ENCODE assay signal across 2 cellular contexts in genomic region chr19:2815923-2816322, GRCh38.
TF ChIP-seq lines count a peak whose summit lies in the region.

No MANE protein-coding gene starts in this region.

TF ChIP-seq in SK-N-SH, 30 proteins besides CTCF, POLR2A, EP300 and RAD21 (continued from another document):
- TF ChIP-seq FOXJ3 (CRISPR knock-in tag; IDR thresholded peaks at IDR 0.05) (no peak), FOXM1 (IDR thresholded peaks at IDR 0.05; ENCODE audit: low read depth) (no peak), TEAD4 (IDR thresholded peaks at IDR 0.05; ENCODE audit: borderline replicate concordance, insufficient read depth) (no peak)

TF ChIP-seq in SK-N-SH treated with all-trans-retinoic acid at 6 μM for 48 hours, 23 proteins besides CTCF, POLR2A, EP300 and RAD21 (continued from another document):
- no peak for TF ChIP-seq POU6F1 (CRISPR knock-in tag; IDR thresholded peaks at IDR 0.05; ENCODE audit: borderline replicate concordance, low read depth)
- TF ChIP-seq TOX (CRISPR knock-in tag; IDR thresholded peaks at IDR 0.05; ENCODE audit: borderline replicate concordance), result no peak
- no peak for TF ChIP-seq ZNF565 (CRISPR knock-in tag; conservative IDR thresholded peaks at IDR 0.05; ENCODE audit: low read depth)
- TF ChIP-seq, protein P1, sequence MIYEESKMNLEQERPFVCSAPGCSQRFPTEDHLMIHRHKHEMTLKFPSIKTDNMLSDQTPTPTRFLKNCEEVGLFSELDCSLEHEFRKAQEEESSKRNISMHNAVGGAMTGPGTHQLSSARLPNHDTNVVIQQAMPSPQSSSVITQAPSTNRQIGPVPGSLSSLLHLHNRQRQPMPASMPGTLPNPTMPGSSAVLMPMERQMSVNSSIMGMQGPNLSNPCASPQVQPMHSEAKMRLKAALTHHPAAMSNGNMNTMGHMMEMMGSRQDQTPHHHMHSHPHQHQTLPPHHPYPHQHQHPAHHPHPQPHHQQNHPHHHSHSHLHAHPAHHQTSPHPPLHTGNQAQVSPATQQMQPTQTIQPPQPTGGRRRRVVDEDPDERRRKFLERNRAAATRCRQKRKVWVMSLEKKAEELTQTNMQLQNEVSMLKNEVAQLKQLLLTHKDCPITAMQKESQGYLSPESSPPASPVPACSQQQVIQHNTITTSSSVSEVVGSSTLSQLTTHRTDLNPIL (CRISPR knock-in tag; IDR thresholded peaks at IDR 0.05; ENCODE audit: low read depth), result no peak
- TF ChIP-seq PATZ1 (CRISPR knock-in tag; IDR thresholded peaks at IDR 0.05; ENCODE audit: borderline replicate concordance), result no peak
- no peak for TF ChIP-seq ZC3H10 (CRISPR knock-in tag; IDR thresholded peaks at IDR 0.05)
- TF ChIP-seq ZNF70 (CRISPR knock-in tag; IDR thresholded peaks at IDR 0.05), result no peak
- TF ChIP-seq BACH2 (CRISPR knock-in tag; IDR thresholded peaks at IDR 0.05; ENCODE audit: borderline replicate concordance), result no peak
- TF ChIP-seq ZFP3 (CRISPR knock-in tag; IDR thresholded peaks at IDR 0.05), result no peak
- TF ChIP-seq, protein P2, sequence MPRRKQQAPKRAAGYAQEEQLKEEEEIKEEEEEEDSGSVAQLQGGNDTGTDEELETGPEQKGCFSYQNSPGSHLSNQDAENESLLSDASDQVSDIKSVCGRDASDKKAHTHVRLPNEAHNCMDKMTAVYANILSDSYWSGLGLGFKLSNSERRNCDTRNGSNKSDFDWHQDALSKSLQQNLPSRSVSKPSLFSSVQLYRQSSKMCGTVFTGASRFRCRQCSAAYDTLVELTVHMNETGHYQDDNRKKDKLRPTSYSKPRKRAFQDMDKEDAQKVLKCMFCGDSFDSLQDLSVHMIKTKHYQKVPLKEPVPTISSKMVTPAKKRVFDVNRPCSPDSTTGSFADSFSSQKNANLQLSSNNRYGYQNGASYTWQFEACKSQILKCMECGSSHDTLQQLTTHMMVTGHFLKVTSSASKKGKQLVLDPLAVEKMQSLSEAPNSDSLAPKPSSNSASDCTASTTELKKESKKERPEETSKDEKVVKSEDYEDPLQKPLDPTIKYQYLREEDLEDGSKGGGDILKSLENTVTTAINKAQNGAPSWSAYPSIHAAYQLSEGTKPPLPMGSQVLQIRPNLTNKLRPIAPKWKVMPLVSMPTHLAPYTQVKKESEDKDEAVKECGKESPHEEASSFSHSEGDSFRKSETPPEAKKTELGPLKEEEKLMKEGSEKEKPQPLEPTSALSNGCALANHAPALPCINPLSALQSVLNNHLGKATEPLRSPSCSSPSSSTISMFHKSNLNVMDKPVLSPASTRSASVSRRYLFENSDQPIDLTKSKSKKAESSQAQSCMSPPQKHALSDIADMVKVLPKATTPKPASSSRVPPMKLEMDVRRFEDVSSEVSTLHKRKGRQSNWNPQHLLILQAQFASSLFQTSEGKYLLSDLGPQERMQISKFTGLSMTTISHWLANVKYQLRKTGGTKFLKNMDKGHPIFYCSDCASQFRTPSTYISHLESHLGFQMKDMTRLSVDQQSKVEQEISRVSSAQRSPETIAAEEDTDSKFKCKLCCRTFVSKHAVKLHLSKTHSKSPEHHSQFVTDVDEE (CRISPR knock-in tag; IDR thresholded peaks at IDR 0.05), result no peak
- TF ChIP-seq RARB (CRISPR knock-in tag; IDR thresholded peaks at IDR 0.05), result no peak
